In the genomic region with DNA sequence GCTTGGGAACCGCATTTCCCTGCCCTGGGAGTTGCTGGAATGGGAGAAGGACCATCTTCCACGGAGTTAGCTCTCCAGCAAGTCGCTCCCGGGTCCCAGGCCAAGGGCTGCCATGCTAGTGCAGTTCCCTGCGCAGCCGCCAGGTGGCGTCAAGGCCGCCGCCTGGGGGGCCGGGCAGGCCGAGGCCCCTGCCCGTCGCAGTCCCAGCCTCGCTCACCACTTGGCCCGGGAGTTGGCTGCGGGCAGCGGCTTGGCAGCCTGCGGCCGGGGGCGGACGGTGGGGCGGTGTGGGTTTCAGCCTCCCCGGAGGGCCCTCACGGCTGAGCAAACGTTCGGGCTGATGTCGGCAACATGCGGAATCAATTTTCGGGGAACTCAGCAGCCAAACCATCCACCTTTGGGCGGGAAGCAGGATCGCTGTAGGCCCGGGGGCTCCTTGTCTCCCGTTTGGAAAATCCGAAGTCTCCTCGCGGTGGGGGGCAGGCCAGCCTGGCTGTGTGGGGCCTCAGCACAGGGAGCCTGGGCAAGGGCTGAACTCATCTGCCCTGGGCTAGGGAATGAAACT, we compare ENCODE assay signal across 9 cellular contexts.
DNase-seq lines count a peak whose midpoint lies in the region; ATAC-seq and TF ChIP-seq lines count a peak whose summit lies in the region.
"Had no signal": no experiment of that assay in that cellular context is flagged by ENCODE, and none has a peak within 500 bp of the region (broad histone marks: within the 10 kb centered on the region; RNA-seq: fewer than 3 reads in every experiment).

No MANE protein-coding gene starts in this region.

- DNase-seq in activated CD4-positive, alpha-beta T cell treated with anti-CD3 and anti-CD28 coated beads for 48 hours = peak; percentile 46
- DNase-seq in activated CD4-positive, alpha-beta T cell treated with anti-CD3 and anti-CD28 coated beads, Interleukin-2, amount 50 U/mL, for 1 hour = no peak
- DNase-seq in HL-60 (ENCODE audit: low read depth in 1 of 2, low spot score in 1 of 2) (no peak), choroid plexus epithelial cell (ENCODE audit: low read depth) (peak; percentile 46), NCI-H146 treated with DMSO at 0.1 percent for 48 hours (lab: John Stamatoyannopoulos, UW; ENCODE audit: unreplicated experiment) (no peak), T-helper 17 cell (no peak)
- DNase-seq in naive thymus-derived CD4-positive, alpha-beta T cell = peak in 1 of 9 donors; percentile 35

- no peak overlapping the region for H3K27ac ChIP-seq in HL-60 (replicated peaks)
- no peak overlapping the region for H3K27ac ChIP-seq in naive thymus-derived CD4-positive, alpha-beta T cell (ENCODE audit: low read depth, low read length)
- H3K27ac ChIP-seq: BLaER1 treated with 17β-estradiol and CSF1 and Interleukin-3, amounts not matched to agents 10 nM and 100 nM had no signal

- H3K36me3 ChIP-seq in naive thymus-derived CD4-positive, alpha-beta T cell (ENCODE audit: control insufficient read depth in 2 of 3, insufficient read depth in 3 of 3, low read length in 3 of 3) = no peaks in the 10 kb centered on the region
- H3K36me3 ChIP-seq: BLaER1 treated with 17β-estradiol and CSF1 and Interleukin-3, amounts not matched to agents 10 nM and 100 nM had no signal

- H3K4me3 ChIP-seq in HL-60 (replicated peaks; ENCODE audit: insufficient read depth, low read length) (no peak overlapping the region), choroid plexus epithelial cell (ENCODE audit: low read depth, low read length) (peak overlapping the region; percentile 48)
- H3K4me3 ChIP-seq in naive thymus-derived CD4-positive, alpha-beta T cell (ENCODE audit: low read length) = no peak overlapping the region
- H3K4me3 ChIP-seq: BLaER1 treated with 17β-estradiol and CSF1 and Interleukin-3, amounts not matched to agents 10 nM and 100 nM had no signal

- H3K9me3 Mint-ChIP-seq in naive thymus-derived CD4-positive, alpha-beta T cell = peaks cover 0 to 9% (median 5%) of the 10 kb centered on the region in 11 donors

- H3K4me1 Mint-ChIP-seq in naive thymus-derived CD4-positive, alpha-beta T cell = no peaks in the 10 kb centered on the region
- no peaks in the 10 kb centered on the region for H3K4me1 Mint-ChIP-seq in T-helper 17 cell

- intact Hi-C loops in naive thymus-derived CD4-positive, alpha-beta T cell (cut with micrococcal nuclease) = loop anchor here in 1 of 2 donors (5.0 kb wide), 1 partner anchor 671 kb away; no protein-coding TSS in a partner anchor

- no peaks in the 10 kb centered on the region for H3K4me1 ChIP-seq in naive thymus-derived CD4-positive, alpha-beta T cell (ENCODE audit: control insufficient read depth in 2 of 2, insufficient read depth in 2 of 2, low read length in 2 of 2)
- H3K4me1 ChIP-seq: BLaER1 treated with 17β-estradiol and CSF1 and Interleukin-3, amounts not matched to agents 10 nM and 100 nM had no signal

- H3K36me3 Mint-ChIP-seq in naive thymus-derived CD4-positive, alpha-beta T cell = no peaks in the 10 kb centered on the region
- H3K36me3 Mint-ChIP-seq in T-helper 17 cell (ENCODE audit: low read depth) = no peaks in the 10 kb centered on the region

- H3K27me3 Mint-ChIP-seq in naive thymus-derived CD4-positive, alpha-beta T cell = peaks cover 0 to 24% (median 5%) of the 10 kb centered on the region in 5 donors
- H3K27me3 Mint-ChIP-seq in T-helper 17 cell = no peaks in the 10 kb centered on the region

- POLR2A ChIA-PET in naive thymus-derived CD4-positive, alpha-beta T cell (lab: Charles Lee) = no interaction called here

- no peak overlapping the region for H3K4me3 Mint-ChIP-seq in naive thymus-derived CD4-positive, alpha-beta T cell
- no peak overlapping the region for H3K4me3 Mint-ChIP-seq in T-helper 17 cell

- ATAC-seq in naive thymus-derived CD4-positive, alpha-beta T cell = peak; percentile 22
- ATAC-seq in T-helper 17 cell (no peak), HG03460 (IDR thresholded peaks at IDR 0.05; ENCODE audit: unreplicated experiment) (no peak)

- TF ChIP-seq CTCF in HL-60 (IDR thresholded peaks at IDR 0.05; ENCODE audit: insufficient read depth, low read length) (peak; percentile 59), choroid plexus epithelial cell (conservative IDR thresholded peaks at IDR 0.05; ENCODE audit: low read depth, low read length) (peak; percentile 75)

- H3K9me3 ChIP-seq in naive thymus-derived CD4-positive, alpha-beta T cell (ENCODE audit: control insufficient read depth in 2 of 3, low read length in 3 of 3) = no peaks in the 10 kb centered on the region
- H3K9me3 ChIP-seq in T-helper 17 cell (ENCODE audit: control insufficient read depth, low read length, poor library complexity, severe bottlenecking) = no peaks in the 10 kb centered on the region

- CTCF ChIA-PET in naive thymus-derived CD4-positive, alpha-beta T cell (lab: Charles Lee) = no interaction called here

- no peaks in the 10 kb centered on the region for H3K27me3 ChIP-seq in HL-60 (ENCODE audit: insufficient read depth, poor library complexity, severe bottlenecking)
- H3K27me3 ChIP-seq in naive thymus-derived CD4-positive, alpha-beta T cell (ENCODE audit: control insufficient read depth in 2 of 2, insufficient read depth in 2 of 2, low read length in 2 of 2) = peaks cover 0 to 2% of the 10 kb centered on the region in 2 donors
- H3K27me3 ChIP-seq: BLaER1 treated with 17β-estradiol and CSF1 and Interleukin-3, amounts not matched to agents 10 nM and 100 nM had no signal

- H3K27ac Mint-ChIP-seq in naive thymus-derived CD4-positive, alpha-beta T cell = no peak overlapping the region
- H3K27ac Mint-ChIP-seq in T-helper 17 cell = no peak overlapping the region

Comparison
In these comparisons a context has a peak if more than half of its experiments do, and no peak if none do; other contexts are left out.
1. DNase-seq: peak in activated CD4-positive, alpha-beta T cell treated with anti-CD3 and anti-CD28 coated beads for 48 hours (single experiment) and choroid plexus epithelial cell (single experiment); none in activated CD4-positive, alpha-beta T cell treated with anti-CD3 and anti-CD28 coated beads, Interleukin-2, amount 50 U/mL, for 1 hour (single experiment), HL-60 (0 of 2), NCI-H146 treated with DMSO at 0.1 percent for 48 hours (single experiment) and T-helper 17 cell (0 of 3).